In the genomic region with DNA sequence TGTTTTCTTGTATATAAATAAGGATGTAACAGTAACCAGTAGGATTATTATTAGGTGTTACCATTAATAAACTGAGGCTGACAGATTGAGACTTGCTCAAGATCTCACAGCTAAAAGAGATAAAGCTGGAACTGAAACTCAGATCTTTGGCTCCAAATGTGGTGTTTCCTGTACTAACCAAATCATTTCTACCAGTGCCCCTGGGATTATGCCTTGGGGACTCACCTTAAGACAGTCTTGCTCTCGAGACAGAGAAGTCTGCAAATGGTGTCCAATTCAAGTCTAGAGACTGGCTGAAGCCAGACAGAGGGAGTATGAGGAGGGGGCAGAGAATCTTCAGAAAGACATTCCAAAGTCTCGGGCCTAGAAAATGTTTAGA, we compare ENCODE assay signal across 11 cellular contexts. TPM values are rescaled to one million over a fixed set of nuclear protein-coding genes. Genes with fewer than 3 reads are reported as not detected.
DNase-seq lines count a peak whose midpoint lies in the region; ATAC-seq and TF ChIP-seq lines count a peak whose summit lies in the region.
"Had no signal": no experiment of that assay in that cellular context is flagged by ENCODE, and none has a peak within 500 bp of the region (broad histone marks: within the 10 kb centered on the region; RNA-seq: fewer than 3 reads in every experiment).

No MANE protein-coding gene starts in this region.

- H3K9ac ChIP-seq in GM23248, result no peak overlapping the region

- no peak for DNase-seq in left ventricle myocardium inferior
- DNase-seq in heart left ventricle, result no peak
- DNase-seq in HL-60 (ENCODE audit: low read depth in 1 of 2, low spot score in 1 of 2), result no peak
- no peak for DNase-seq in dorsolateral prefrontal cortex
- no peak for DNase-seq in upper lobe of left lung
- no peak for DNase-seq in GM23248
- DNase-seq in superior temporal gyrus (ENCODE audit: extremely low spot score), result no peak

- ATAC-seq in heart left ventricle (no peak), upper lobe of left lung (ENCODE audit: low FRiP score in 2 of 2) (no peak)
- no peak for ATAC-seq in activated CD4-positive, CD25-positive, alpha-beta regulatory T cell treated with anti-CD3 and anti-CD28 coated beads, Interleukin-2, amount 50 U/mL, for 24 hours

- 57 to 71% (median 68%) methylated on average over 2 of the region's 2 CpGs for WGBS in heart left ventricle, 4 donors
- WGBS in upper lobe of left lung, 2 donors, result 54 to 80% methylated on average over 2 of the region's 2 CpGs
- 6 to 9% methylated on average over 2 of the region's 2 CpGs for WGBS in GM23248 (ENCODE audit: low coverage in 1 of 2, low lambda C conversion rate in 2 of 2, missing lambda C conversion rate in 2 of 2), 2 experiments

- H3K4me1 ChIP-seq in left ventricle myocardium inferior (no peaks in the 10 kb centered on the region), heart left ventricle (peaks cover 0 to 32% (median 0%) of the 10 kb centered on the region in 12 donors), upper lobe of left lung (no peaks in the 10 kb centered on the region), GM23248 (ENCODE audit: insufficient read depth) (no peaks in the 10 kb centered on the region)
- H3K4me1 ChIP-seq: HAP-1 had no signal

- no peaks in the 10 kb centered on the region for H3K79me2 ChIP-seq in GM23248 (ENCODE audit: insufficient read depth)

- no peaks in the 10 kb centered on the region for H3K9me2 ChIP-seq in GM23248 (ENCODE audit: insufficient read depth)

- H3K4me3 ChIP-seq in left ventricle myocardium inferior (no peak overlapping the region), heart left ventricle (peak overlapping the region in 1 of 12 donors; percentile 72), HL-60 (replicated peaks; ENCODE audit: insufficient read depth, low read length) (no peak overlapping the region), dorsolateral prefrontal cortex (peak overlapping the region in 4 of 59 donors; percentile 51 to 59 (median 56)), upper lobe of left lung (no peak overlapping the region), GM23248 (no peak overlapping the region)
- H3K4me3 ChIP-seq: HAP-1 had no signal

- H3K9me3 ChIP-seq in left ventricle myocardium inferior (replicated peaks), result peaks cover 12% of the 10 kb centered on the region
- peaks cover 0 to 16% (median 10%) of the 10 kb centered on the region in 12 donors for H3K9me3 ChIP-seq in heart left ventricle
- peaks cover 0 to 5% (median 3%) of the 10 kb centered on the region in 4 donors for H3K9me3 ChIP-seq in upper lobe of left lung
- no peaks in the 10 kb centered on the region for H3K9me3 ChIP-seq in GM23248 (ENCODE audit: low read depth)
- H3K9me3 ChIP-seq: HAP-1 had no signal

- no peak overlapping the region for H3K4me2 ChIP-seq in GM23248 (ENCODE audit: unreplicated experiment)

- H3K27me3 ChIP-seq in left ventricle myocardium inferior (ENCODE audit: low read depth) (no peaks in the 10 kb centered on the region), heart left ventricle (no peaks in the 10 kb centered on the region), HL-60 (ENCODE audit: insufficient read depth, poor library complexity, severe bottlenecking) (no peaks in the 10 kb centered on the region), dorsolateral prefrontal cortex (no peaks in the 10 kb centered on the region), upper lobe of left lung (no peaks in the 10 kb centered on the region), GM23248 (replicated peaks; ENCODE audit: insufficient read depth) (no peaks in the 10 kb centered on the region)

- H2AFZ ChIP-seq in GM23248, result no peak overlapping the region

- no peak for TF ChIP-seq EP300 in upper lobe of left lung (IDR thresholded peaks at IDR 0.05)

- H3F3A ChIP-seq in GM23248 (ENCODE audit: insufficient read depth), result no peaks in the 10 kb centered on the region

- H4K20me1 ChIP-seq in GM23248 (ENCODE audit: insufficient read depth), result no peaks in the 10 kb centered on the region

- TF ChIP-seq POLR2A in heart left ventricle (IDR thresholded peaks at IDR 0.05) (no peak), upper lobe of left lung (IDR thresholded peaks at IDR 0.05) (no peak)

- peak overlapping the region; percentile 38 for H3K27ac ChIP-seq in left ventricle myocardium inferior (replicated peaks)
- H3K27ac ChIP-seq in heart left ventricle, result peak overlapping the region in 5 of 12 donors; percentile 3 to 95 (median 38)
- peak overlapping the region; percentile 78 for H3K27ac ChIP-seq in HL-60 (replicated peaks)
- peak overlapping the region in 44 of 59 donors; percentile 3 to 83 (median 57) for H3K27ac ChIP-seq in dorsolateral prefrontal cortex
- H3K27ac ChIP-seq in upper lobe of left lung, result peak overlapping the region; percentile 73 to 85 (median 83)
- no peak overlapping the region for H3K27ac ChIP-seq in GM23248
- H3K27ac ChIP-seq: epithelial cell of prostate had no signal

- no peaks in the 10 kb centered on the region for H3K36me3 ChIP-seq in left ventricle myocardium inferior
- H3K36me3 ChIP-seq in heart left ventricle, result no peaks in the 10 kb centered on the region
- no peaks in the 10 kb centered on the region for H3K36me3 ChIP-seq in upper lobe of left lung
- no peaks in the 10 kb centered on the region for H3K36me3 ChIP-seq in GM23248 (ENCODE audit: low read depth)
- H3K36me3 ChIP-seq: HAP-1 had no signal

- TF ChIP-seq CTCF in left ventricle myocardium inferior (IDR thresholded peaks at IDR 0.05; ENCODE audit: borderline replicate concordance) (no peak), heart left ventricle (IDR thresholded peaks at IDR 0.05) (no peak), HL-60 (IDR thresholded peaks at IDR 0.05; ENCODE audit: insufficient read depth, low read length) (no peak), dorsolateral prefrontal cortex (IDR thresholded peaks at IDR 0.05 in 54 of 56, conservative IDR thresholded peaks at IDR 0.05 in 2 of 56; ENCODE audit: low read depth in 1 of 56, partially characterized antibody in 56 of 56) (no peak), upper lobe of left lung (IDR thresholded peaks at IDR 0.05) (no peak)

- in situ Hi-C loops in GM23248 (cut with MboI), result no loop called here

- intact Hi-C loops in left ventricle myocardium inferior (cut with micrococcal nuclease), result no loop called here
- intact Hi-C loops in heart left ventricle (cut with DNase I), result no loop called here
- intact Hi-C loops in dorsolateral prefrontal cortex (cut with DNase I), result no loop called here

RNA-seq across cellular contexts. Expression of gene CD53, which starts 0.6 kb away (rescaled TPM):
- total RNA-seq in left ventricle myocardium inferior, result 7.5 TPM
- total RNA-seq in heart left ventricle, result 100 to 1,000 TPM in 1 of 9 donors, 10 to 100 TPM in 2, 1 to 10 TPM in 6; 4.4 to 101 (median 8.0) TPM
- 10 to 100 TPM in 1 of 2 donors, 1 to 10 TPM in 1; 3.7 to 12.1 TPM for polyA plus RNA-seq in heart left ventricle
- total RNA-seq in dorsolateral prefrontal cortex, result 10 to 100 TPM in 119 of 120 experiments, 1 to 10 TPM in 1; 8.4 to 72.3 (median 24.3) TPM
- total RNA-seq in upper lobe of left lung, result 100 to 1,000 TPM in 4 of 6 donors, 10 to 100 TPM in 2; 80.7 to 181 (median 129) TPM
- not detected in 2 replicates for total RNA-seq in GM23248 (2014; rRNA removed; shearing (Covaris generic))
- polyA plus RNA-seq in GM23248 (2016; fragmentation: Nextera tagmentation; extraction: Ambion mirVana), result 0.33 TPM in 1 of 2 replicates, not detected in the other
- total RNA-seq: NCI-H460 had no signal
